23 cellular contexts compared by ENCODE assay signal in genomic region chr12:91833780-91834359, GRCh38.
A peak's percentile ranks its signal among the peaks of the same experiment; 100 is the strongest.
DNase-seq lines count a peak whose midpoint lies in the region; ATAC-seq, FAIRE-seq and TF ChIP-seq lines count a peak whose summit lies in the region.
"Had no signal": no experiment of that assay in that cellular context is flagged by ENCODE, and none has a peak within 500 bp of the region (broad histone marks: within the 10 kb centered on the region; RNA-seq: fewer than 3 reads in every experiment).

No MANE protein-coding gene starts in this region.

- H3K79me1 ChIP-seq in neuronal stem cell (ENCODE audit: low read depth, low read length) = no peaks in the 10 kb centered on the region

- no peak for TF ChIP-seq POLR2A in GM12878 (IDR thresholded peaks at IDR 0.05; ENCODE audit: low read depth, low read length)

- no peak overlapping the region for H3K27ac Mint-ChIP-seq in activated CD8-positive, alpha-beta T cell treated with anti-CD3 and anti-CD28 coated beads, Interleukin-2, amount 10 ng/mL, durations not matched to agents 7 days and 5 days
- H3K27ac Mint-ChIP-seq: activated naive CD4-positive, alpha-beta T cell treated with anti-CD3 and anti-CD28 coated beads for 36 hours had no signal

- H4K20me1 ChIP-seq in DND-41 (ENCODE audit: insufficient read depth, low read length) = no peaks in the 10 kb centered on the region
- H4K20me1 ChIP-seq in GM12878 (ENCODE audit: control insufficient read depth, insufficient read depth) = no peaks in the 10 kb centered on the region

- SMC1A ChIA-PET in GM12878 (lab: Charles Lee; ENCODE audit: uncharacterized antibody, unreplicated experiment) = interaction anchor here (0.6 kb wide), 1 partner anchor 414 kb away, joined by 3 read pairs; no protein-coding TSS in a partner anchor

- FAIRE-seq in GM12878 (lab: Jason Lieb, UNC) = no peak
- FAIRE-seq: G401.6 had no signal

- no peak overlapping the region for H2BK5ac ChIP-seq in neuronal stem cell (ENCODE audit: low read length)

- H2BK12ac ChIP-seq in neuronal stem cell (ENCODE audit: low read length) = no peak overlapping the region

- H4K8ac ChIP-seq in neuronal stem cell (ENCODE audit: low read depth, low read length) = no peak overlapping the region

- H2AK5ac ChIP-seq in neuronal stem cell (ENCODE audit: low read depth, low read length) = no peak overlapping the region

- RAD21 ChIA-PET in GM12878 (lab: Charles Lee; ENCODE audit: unreplicated experiment) = no interaction called here

- no peaks in the 10 kb centered on the region for H3K36me3 Mint-ChIP-seq in activated CD8-positive, alpha-beta T cell treated with anti-CD3 and anti-CD28 coated beads, Interleukin-2, amount 10 ng/mL, durations not matched to agents 7 days and 5 days (ENCODE audit: low read depth)
- H3K36me3 Mint-ChIP-seq: CD14-positive monocyte had no signal

- no peak overlapping the region for H2BK120ac ChIP-seq in neuronal stem cell (ENCODE audit: low read depth, low read length)

- no peak overlapping the region for H3K23ac ChIP-seq in neuronal stem cell (ENCODE audit: low read depth, low read length, poor library complexity)

- no peak overlapping the region for H2BK15ac ChIP-seq in neuronal stem cell (ENCODE audit: low read length)

- CTCF ChIA-PET in GM12878 (lab: Yijun Ruan, JAX) = interaction anchor here (1.0 kb wide), 1 partner anchor 774 kb away, joined by 3 read pairs; no protein-coding TSS in a partner anchor
- CTCF ChIA-PET in activated CD8-positive, alpha-beta T cell treated with anti-CD3 and anti-CD28 coated beads, Interleukin-2, amount 10 ng/mL, durations not matched to agents 7 days and 5 days (lab: Charles Lee) = interaction anchor here (1.2 kb wide), 1 partner anchor 23 kb away, joined by 3 read pairs; no protein-coding TSS in a partner anchor
- CTCF ChIA-PET in RWPE1 (lab: Yijun Ruan, JAX) = interaction anchor here (0.7 kb wide), 2 partner anchors 134 to 1040 kb away, joined by 3 to 4 read pairs; no protein-coding TSS in a partner anchor

- no peak overlapping the region for H3K14ac ChIP-seq in neuronal stem cell (ENCODE audit: low read length)

- in situ Hi-C loops in GM12878 (cut with MboI) = no loop called here

- peaks cover 8% of the 10 kb centered on the region for H3K4me1 Mint-ChIP-seq in activated CD8-positive, alpha-beta T cell treated with anti-CD3 and anti-CD28 coated beads, Interleukin-2, amount 10 ng/mL, durations not matched to agents 7 days and 5 days (ENCODE audit: low read depth)

- TF ChIP-seq RAD21 in GM12878 (IDR thresholded peaks at IDR 0.05; ENCODE audit: insufficient read depth, low read depth, low read length) = no peak

- TF ChIP-seq CTCF in DND-41 (IDR thresholded peaks at IDR 0.05; ENCODE audit: borderline replicate concordance, extremely low read depth, low read length, poor library complexity, severe bottlenecking) (no peak), GM12878 (IDR thresholded peaks at IDR 0.05 in 2 of 3, conservative IDR thresholded peaks at IDR 0.05 in 1 of 3; ENCODE audit: control insufficient read depth in 2 of 3, extremely low read depth in 1 of 3, insufficient read depth in 1 of 3, low read depth in 3 of 3, low read length in 3 of 3) (no peak), RWPE1 (conservative IDR thresholded peaks at IDR 0.05; ENCODE audit: low read depth) (no peak)

- H3K4ac ChIP-seq in neuronal stem cell (ENCODE audit: low read length) = no peak overlapping the region

- no peak overlapping the region for H3K27ac ChIP-seq in DND-41 (ENCODE audit: low read length)
- H3K27ac ChIP-seq in GM12878 (ENCODE audit: control insufficient read depth, insufficient read depth) = no peak overlapping the region
- H3K27ac ChIP-seq in neuronal stem cell (replicated peaks; ENCODE audit: low read length) = no peak overlapping the region
- H3K27ac ChIP-seq in RWPE1 = no peak overlapping the region
- H3K27ac ChIP-seq: dorsolateral prefrontal cortex, prostate gland, uterus had no signal

- H3K9ac ChIP-seq in DND-41 (ENCODE audit: low read depth, low read length) (no peak overlapping the region), GM12878 (ENCODE audit: control insufficient read depth, insufficient read depth, low read length) (no peak overlapping the region), neuronal stem cell (ENCODE audit: low read depth, low read length, poor library complexity) (no peak overlapping the region)

- H3K36me3 ChIP-seq in DND-41 (ENCODE audit: insufficient read depth, low read length) (no peaks in the 10 kb centered on the region), GM12878 (ENCODE audit: control insufficient read depth in 2 of 2, insufficient read depth in 2 of 2, low read length in 1 of 2) (no peaks in the 10 kb centered on the region), neuronal stem cell (replicated peaks in 1 of 2; ENCODE audit: control insufficient read depth in 2 of 2, insufficient read depth in 2 of 2, low read length in 2 of 2) (no peaks in the 10 kb centered on the region)
- H3K36me3 ChIP-seq: prostate gland, uterus had no signal

- H2AFZ ChIP-seq in DND-41 (ENCODE audit: low read depth, low read length) = peak overlapping the region; percentile 25; the same call in 1 of the 2 replicates
- no peak overlapping the region for H2AFZ ChIP-seq in GM12878 (ENCODE audit: control insufficient read depth, low read depth, low read length)
- peak overlapping the region; percentile 53 for H2AFZ ChIP-seq in neuronal stem cell (ENCODE audit: low read length)

- intact Hi-C loops in GM12878 (cut with micrococcal nuclease; ENCODE audit: unreplicated experiment) = no loop called here

- BruUV-seq in GM12878 (replicated peaks; lab: Mats Ljungman, UMichigan) = no TSS peak

- no peaks in the 10 kb centered on the region for H3K27me3 Mint-ChIP-seq in activated CD8-positive, alpha-beta T cell treated with anti-CD3 and anti-CD28 coated beads, Interleukin-2, amount 10 ng/mL, durations not matched to agents 7 days and 5 days (ENCODE audit: low read depth)

- peaks cover 13% of the 10 kb centered on the region for H3K9me3 Mint-ChIP-seq in activated CD8-positive, alpha-beta T cell treated with anti-CD3 and anti-CD28 coated beads, Interleukin-2, amount 10 ng/mL, durations not matched to agents 7 days and 5 days (ENCODE audit: insufficient read depth)
- H3K9me3 Mint-ChIP-seq: activated naive CD4-positive, alpha-beta T cell treated with anti-CD3 and anti-CD28 coated beads for 36 hours had no signal

- no peaks in the 10 kb centered on the region for H3K79me2 ChIP-seq in DND-41 (ENCODE audit: insufficient read depth, low read length)
- no peaks in the 10 kb centered on the region for H3K79me2 ChIP-seq in GM12878 (ENCODE audit: control insufficient read depth, insufficient read depth, low read length)

- H3K27me3 ChIP-seq in DND-41 (ENCODE audit: insufficient read depth, low read length, poor library complexity) = no peaks in the 10 kb centered on the region
- H3K27me3 ChIP-seq in GM12878 (replicated peaks in 1 of 2; ENCODE audit: control insufficient read depth in 2 of 2, insufficient read depth in 2 of 2, low read length in 1 of 2) = no peaks in the 10 kb centered on the region
- H3K27me3 ChIP-seq in neuronal stem cell (ENCODE audit: control insufficient read depth in 3 of 3, insufficient read depth in 3 of 3, low read depth in 1 of 3, low read length in 3 of 3) = no peaks in the 10 kb centered on the region
- H3K27me3 ChIP-seq: dorsolateral prefrontal cortex, uterus had no signal

- ATAC-seq in DND-41 (ENCODE audit: insufficient read depth, low read depth) (no peak), HG03442 (IDR thresholded peaks at IDR 0.05; ENCODE audit: unreplicated experiment) (peak; percentile 47), GM12878 (peak; percentile 63; the same call in 1 of the 3 replicates), HG02571 (IDR thresholded peaks at IDR 0.05; ENCODE audit: unreplicated experiment) (no peak), HG02973 (IDR thresholded peaks at IDR 0.05; ENCODE audit: unreplicated experiment) (no peak)
- ATAC-seq in activated CD8-positive, alpha-beta T cell treated with anti-CD3 and anti-CD28 coated beads, Interleukin-2, amount 10 ng/mL, durations not matched to agents 7 days and 5 days = no peak
- ATAC-seq: left ventricle myocardium superior had no signal

- H3K18ac ChIP-seq in neuronal stem cell (ENCODE audit: low read length) = no peak overlapping the region

- H3K4me2 ChIP-seq in DND-41 (ENCODE audit: insufficient read depth, low read length) = no peak overlapping the region
- H3K4me2 ChIP-seq in GM12878 (ENCODE audit: control insufficient read depth, insufficient read depth) = no peak overlapping the region
- no peak overlapping the region for H3K4me2 ChIP-seq in neuronal stem cell (ENCODE audit: insufficient read depth, low read length, poor library complexity, severe bottlenecking)

- H3K4me1 ChIP-seq in DND-41 (ENCODE audit: insufficient read depth, low read length) (no peaks in the 10 kb centered on the region), GM12878 (ENCODE audit: control insufficient read depth, insufficient read depth, low read length) (no peaks in the 10 kb centered on the region), neuronal stem cell (ENCODE audit: control insufficient read depth in 2 of 2, insufficient read depth in 1 of 2, low read depth in 1 of 2, low read length in 2 of 2) (no peaks in the 10 kb centered on the region)
- H3K4me1 ChIP-seq: prostate gland, uterus had no signal

- H3K4me3 Mint-ChIP-seq in activated CD8-positive, alpha-beta T cell treated with anti-CD3 and anti-CD28 coated beads, Interleukin-2, amount 10 ng/mL, durations not matched to agents 7 days and 5 days = no peak overlapping the region
- H3K4me3 Mint-ChIP-seq: activated naive CD4-positive, alpha-beta T cell treated with anti-CD3 and anti-CD28 coated beads for 36 hours; CD14-positive monocyte; neural crest cell had no signal

- H3K4me3 ChIP-seq in DND-41 (ENCODE audit: low read depth in 1 of 2, low read length in 2 of 2) = no peak overlapping the region
- no peak overlapping the region for H3K4me3 ChIP-seq in GM12878
- no peak overlapping the region for H3K4me3 ChIP-seq in neuronal stem cell (ENCODE audit: low read length in 2 of 2)
- H3K4me3 ChIP-seq: dorsolateral prefrontal cortex, prostate gland, uterus had no signal

- no peak for TF ChIP-seq EP300 in GM12878 (IDR thresholded peaks at IDR 0.05; ENCODE audit: borderline replicate concordance in 1 of 2, control insufficient read depth in 1 of 2, low read depth in 2 of 2, low read length in 2 of 2)

- H4K91ac ChIP-seq in neuronal stem cell (ENCODE audit: low read depth, low read length, poor library complexity) = no peak overlapping the region

- DNase-seq in DND-41 = no peak
- DNase-seq in GM12878 (ENCODE audit: low read depth, low spot score) = no peak
- no peak for DNase-seq in neuronal stem cell (ENCODE audit: low spot score)
- DNase-seq in activated CD8-positive, alpha-beta T cell treated with anti-CD3 and anti-CD28 coated beads, Interleukin-2, amount 10 ng/mL, durations not matched to agents 7 days and 5 days = no peak
- DNase-seq in RWPE1 (ENCODE audit: low spot score) = no peak
- DNase-seq: activated naive CD4-positive, alpha-beta T cell treated with anti-CD3 and anti-CD28 coated beads for 36 hours; activated T-cell treated with anti-CD3 and anti-CD28 coated beads, Interleukin-2, amount 50 U/mL, for 48 hours; amniotic stem cell; DMS 273 treated with DMSO at 0.1 percent for 48 hours; dorsolateral prefrontal cortex; IMR-90; left ventricle myocardium superior; NCI-H146; NCI-H2171 treated with DMSO at 0.1 percent for 48 hours; NCI-H524 treated with DMSO at 0.1 percent for 48 hours; uterus had no signal

- POLR2A ChIA-PET in GM12878 (lab: Charles Lee) (no interaction called here), RWPE1 (lab: Yijun Ruan, JAX; ENCODE audit: low non-redundant PET) (no interaction called here)
- POLR2A ChIA-PET in activated CD8-positive, alpha-beta T cell treated with anti-CD3 and anti-CD28 coated beads, Interleukin-2, amount 10 ng/mL, durations not matched to agents 7 days and 5 days (lab: Charles Lee) = interaction anchor here (0.6 kb wide), 1 partner anchor 250 kb away, joined by 3 read pairs; no protein-coding TSS in a partner anchor

- 81% methylated on average over 3 of the region's 3 CpGs for WGBS in GM12878 (ENCODE audit: insufficient coverage, insufficient replicate concordance, low lambda C conversion rate, missing lambda C conversion rate)
- no CpG with 5 or more reads among the region's 3 CpGs for WGBS in neuronal stem cell (ENCODE audit: extremely low coverage in 2 of 2, insufficient read length in 2 of 2, insufficient replicate concordance in 1 of 2), 2 donors

- H3K9me3 ChIP-seq in DND-41 (ENCODE audit: insufficient read depth, low read length, severe bottlenecking) (peaks cover 2% of the 10 kb centered on the region), GM12878 (replicated peaks; ENCODE audit: control insufficient read depth, insufficient read depth, low read length) (no peaks in the 10 kb centered on the region), neuronal stem cell (replicated peaks in 1 of 2; ENCODE audit: control insufficient read depth in 2 of 2, insufficient read depth in 1 of 2, low read depth in 1 of 2, low read length in 2 of 2) (peaks cover 0 to 2% of the 10 kb centered on the region in 2 donors)
- H3K9me3 ChIP-seq: prostate gland, uterus had no signal

Comparison
In these comparisons a context has a peak if more than half of its experiments do, and no peak if none do; other contexts are left out.
1. ATAC-seq: peak in HG03442 (single experiment) and GM12878 (single experiment); none in DND-41 (single experiment), activated CD8-positive, alpha-beta T cell treated with anti-CD3 and anti-CD28 coated beads, Interleukin-2, amount 10 ng/mL, durations not matched to agents 7 days and 5 days (single experiment), HG02571 (single experiment) and HG02973 (single experiment).